In genomic region chr3:120417272-120417911, GRCh38 we compare ENCODE assay signal across 8 cellular contexts. TPM values are rescaled to one million over a fixed set of nuclear protein-coding genes. Genes with fewer than 3 reads are reported as not detected.
DNase-seq lines count a peak whose midpoint lies in the region; ATAC-seq and TF ChIP-seq lines count a peak whose summit lies in the region.

No MANE protein-coding gene starts in this region.

- peak; percentile 92 for DNase-seq in Daoy (ENCODE audit: low read depth)
- DNase-seq in GM23338 (ENCODE audit: low spot score) = peak; percentile 98
- DNase-seq in Kasumi-1 (lab: John Stamatoyannopoulos, UW) = peak; percentile 99
- peak; percentile 92 for DNase-seq in RPMI8226
- DNase-seq in activated T-helper 2 cell treated with anti-CD3 and anti-CD28 coated beads, Interferon-gamma antibody, Interleukin-2, Interleukin-4, amounts not matched to agents 10 μg/mL and 5 μg/mL and 100 μg/mL, durations not matched to agents 14 hours and 24 hours and 36 hours (ENCODE audit: low spot score) = peak; percentile 81
- DNase-seq in fibroblast of the aortic adventitia (ENCODE audit: low read depth) = peak; percentile 99
- DNase-seq in stimulated activated naive CD8-positive, alpha-beta T cell treated with anti-CD3 and anti-CD28 coated beads, Interleukin-15, amount 100 ng/mL, for 72 hours = peak; percentile 82 to 89

- H3K27ac ChIP-seq in GM23338 (ENCODE audit: low read depth) (peak overlapping the region; percentile 13), neural cell (ENCODE audit: low read length) (peak overlapping the region; percentile 59)

- intact Hi-C loops in activated T-helper 2 cell treated with anti-CD3 and anti-CD28 coated beads, Interferon-gamma antibody, Interleukin-2, Interleukin-4, amounts not matched to agents 10 μg/mL and 5 μg/mL and 100 μg/mL, durations not matched to agents 14 hours and 24 hours and 36 hours (cut with micrococcal nuclease) = loop anchor here (1.0 to 2.0 kb wide), 3 partner anchors 69 to 525 kb away; partner anchors contain the start of gene LRRC58

- H3K27me3 Mint-ChIP-seq in GM23338 (ENCODE audit: insufficient read depth, low read depth, poor library complexity) = peaks cover 4% of the 10 kb centered on the region
- H3K27me3 Mint-ChIP-seq in activated T-helper 2 cell treated with anti-CD3 and anti-CD28 coated beads, Interferon-gamma antibody, Interleukin-2, Interleukin-4, amounts not matched to agents 10 μg/mL and 5 μg/mL and 100 μg/mL, durations not matched to agents 14 hours and 24 hours and 36 hours (ENCODE audit: low read depth) = peaks cover 21% of the 10 kb centered on the region
- peaks cover 10% of the 10 kb centered on the region for H3K27me3 Mint-ChIP-seq in stimulated activated naive CD8-positive, alpha-beta T cell treated with anti-CD3 and anti-CD28 coated beads, Interleukin-15, amount 100 ng/mL, for 72 hours

- H3K4me2 ChIP-seq in GM23338 (peak overlapping the region; percentile 5), neural cell (ENCODE audit: low read length) (peak overlapping the region; percentile 32)

- peak; percentile 95 for TF ChIP-seq RAD21 in neural cell (conservative IDR thresholded peaks at IDR 0.05)

- H3K9ac ChIP-seq in neural cell (ENCODE audit: low read length) = peak overlapping the region; percentile 36

- no peaks in the 10 kb centered on the region; the same call in 1 of the 2 replicates for H4K20me1 ChIP-seq in GM23338 (replicated peaks; ENCODE audit: insufficient read depth)
- H4K20me1 ChIP-seq in neural cell (ENCODE audit: insufficient read depth) = no peaks in the 10 kb centered on the region

- TF ChIP-seq CTCF in GM23338 (conservative IDR thresholded peaks at IDR 0.05; ENCODE audit: low read depth in 2 of 2) (peak; percentile 85 to 90), fibroblast of the aortic adventitia (IDR thresholded peaks at IDR 0.05; ENCODE audit: insufficient read depth, low read length) (peak; percentile 84), neural cell (IDR thresholded peaks at IDR 0.05; ENCODE audit: poor library complexity, severe bottlenecking) (peak; percentile 99)

- no peaks in the 10 kb centered on the region for H3K9me3 ChIP-seq in neural cell (ENCODE audit: low read length)

- H3K4me3 ChIP-seq in GM23338 (no peak overlapping the region), fibroblast of the aortic adventitia (ENCODE audit: low read depth, low read length) (peak overlapping the region; percentile 8), neural cell (ENCODE audit: low read length) (peak overlapping the region; percentile 60)

- peak overlapping the region; percentile 38 for H3K4me3 Mint-ChIP-seq in GM23338
- peak overlapping the region; percentile 80 for H3K4me3 Mint-ChIP-seq in activated T-helper 2 cell treated with anti-CD3 and anti-CD28 coated beads, Interferon-gamma antibody, Interleukin-2, Interleukin-4, amounts not matched to agents 10 μg/mL and 5 μg/mL and 100 μg/mL, durations not matched to agents 14 hours and 24 hours and 36 hours (ENCODE audit: low read depth)
- H3K4me3 Mint-ChIP-seq in stimulated activated naive CD8-positive, alpha-beta T cell treated with anti-CD3 and anti-CD28 coated beads, Interleukin-15, amount 100 ng/mL, for 72 hours = peak overlapping the region; percentile 80 to 91

- no peaks in the 10 kb centered on the region; the same call in 2 of the 3 replicates for H3K9me3 Mint-ChIP-seq in GM23338
- H3K9me3 Mint-ChIP-seq in activated T-helper 2 cell treated with anti-CD3 and anti-CD28 coated beads, Interferon-gamma antibody, Interleukin-2, Interleukin-4, amounts not matched to agents 10 μg/mL and 5 μg/mL and 100 μg/mL, durations not matched to agents 14 hours and 24 hours and 36 hours = no peaks in the 10 kb centered on the region
- H3K9me3 Mint-ChIP-seq in stimulated activated naive CD8-positive, alpha-beta T cell treated with anti-CD3 and anti-CD28 coated beads, Interleukin-15, amount 100 ng/mL, for 72 hours = no peaks in the 10 kb centered on the region

- H3K79me2 ChIP-seq in GM23338 (replicated peaks; ENCODE audit: insufficient read depth) (no peaks in the 10 kb centered on the region; the same call in 1 of the 2 replicates), neural cell (replicated peaks; ENCODE audit: insufficient read depth, low read length) (no peaks in the 10 kb centered on the region)

- H3K36me3 ChIP-seq in GM23338 (ENCODE audit: insufficient read depth) (peaks cover 5% of the 10 kb centered on the region; the same call in 1 of the 2 replicates), neural cell (ENCODE audit: insufficient read depth, low read length) (no peaks in the 10 kb centered on the region)

- H3K27ac Mint-ChIP-seq in GM23338 = peak overlapping the region; percentile 97
- no peak overlapping the region for H3K27ac Mint-ChIP-seq in activated T-helper 2 cell treated with anti-CD3 and anti-CD28 coated beads, Interferon-gamma antibody, Interleukin-2, Interleukin-4, amounts not matched to agents 10 μg/mL and 5 μg/mL and 100 μg/mL, durations not matched to agents 14 hours and 24 hours and 36 hours
- peak overlapping the region; percentile 55 to 90 for H3K27ac Mint-ChIP-seq in stimulated activated naive CD8-positive, alpha-beta T cell treated with anti-CD3 and anti-CD28 coated beads, Interleukin-15, amount 100 ng/mL, for 72 hours

- no peaks in the 10 kb centered on the region for H3F3A ChIP-seq in GM23338 (replicated peaks; ENCODE audit: low read depth)
- H3F3A ChIP-seq in neural cell (ENCODE audit: insufficient read depth, low read length, poor library complexity, severe bottlenecking) = no peaks in the 10 kb centered on the region

- no peak overlapping the region for H2AFZ ChIP-seq in GM23338
- H2AFZ ChIP-seq in neural cell (ENCODE audit: low read depth, low read length) = peak overlapping the region; percentile 46

- ATAC-seq in GM23338 = peak; percentile 85
- peak; percentile 95 for ATAC-seq in stimulated activated naive CD8-positive, alpha-beta T cell treated with anti-CD3 and anti-CD28 coated beads, Interleukin-15, amount 100 ng/mL, for 72 hours

- peak; percentile 58 for TF ChIP-seq EP300 in neural cell (conservative IDR thresholded peaks at IDR 0.05; ENCODE audit: poor library complexity, severe bottlenecking)

- H3K36me3 Mint-ChIP-seq in GM23338 (ENCODE audit: low read depth) = peaks cover 41% of the 10 kb centered on the region
- H3K36me3 Mint-ChIP-seq in activated T-helper 2 cell treated with anti-CD3 and anti-CD28 coated beads, Interferon-gamma antibody, Interleukin-2, Interleukin-4, amounts not matched to agents 10 μg/mL and 5 μg/mL and 100 μg/mL, durations not matched to agents 14 hours and 24 hours and 36 hours (ENCODE audit: low read depth) = no peaks in the 10 kb centered on the region

- no peaks in the 10 kb centered on the region for H3K27me3 ChIP-seq in GM23338 (ENCODE audit: insufficient read depth)
- no peaks in the 10 kb centered on the region for H3K27me3 ChIP-seq in neural cell (ENCODE audit: insufficient read depth, low read depth, low read length)

- peaks cover 15% of the 10 kb centered on the region; the same call in 1 of the 2 replicates for H3K4me1 ChIP-seq in GM23338 (ENCODE audit: insufficient read depth)

- H3K9me2 ChIP-seq in GM23338 (ENCODE audit: insufficient read depth) = no peaks in the 10 kb centered on the region
- H3K9me2 ChIP-seq in neural cell (ENCODE audit: insufficient read depth, low read length) = no peaks in the 10 kb centered on the region

- peaks cover 45% of the 10 kb centered on the region for H3K4me1 Mint-ChIP-seq in GM23338
- H3K4me1 Mint-ChIP-seq in activated T-helper 2 cell treated with anti-CD3 and anti-CD28 coated beads, Interferon-gamma antibody, Interleukin-2, Interleukin-4, amounts not matched to agents 10 μg/mL and 5 μg/mL and 100 μg/mL, durations not matched to agents 14 hours and 24 hours and 36 hours (ENCODE audit: low read depth) = peaks cover 14% of the 10 kb centered on the region
- peaks cover 20% of the 10 kb centered on the region for H3K4me1 Mint-ChIP-seq in stimulated activated naive CD8-positive, alpha-beta T cell treated with anti-CD3 and anti-CD28 coated beads, Interleukin-15, amount 100 ng/mL, for 72 hours

TF ChIP-seq in GM23338, 12 proteins besides CTCF, POLR2A, EP300 and RAD21:
- no peak for TF ChIP-seq JUNB (IDR thresholded peaks at IDR 0.05; ENCODE audit: unreplicated experiment)
- no peak for TF ChIP-seq CREB1 (CRISPR knock-in tag; IDR thresholded peaks at IDR 0.05; ENCODE audit: low read depth)
- no peak for TF ChIP-seq EZH2 (IDR thresholded peaks at IDR 0.05; ENCODE audit: low read depth, unreplicated experiment)

TF ChIP-seq in neural cell, 6 proteins besides CTCF, POLR2A, EP300 and RAD21 (continues in another document):
- peak; percentile 94 for TF ChIP-seq SMC3 (conservative IDR thresholded peaks at IDR 0.05; ENCODE audit: poor library complexity)

RNA-seq across cellular contexts. Expression of gene FSTL1, which starts 33.4 kb away (rescaled TPM):
- 476 and 490 TPM in 2 replicates for total RNA-seq in Daoy (2014; rRNA removed; shearing (Covaris generic))
- 258 and 272 TPM in 2 replicates for total RNA-seq in GM23338 (2014; rRNA removed; shearing (Covaris generic))
- polyA plus RNA-seq in GM23338 (2016; fragmentation: Nextera tagmentation; extraction: Ambion mirVana) (49.1 and 50.8 TPM in 2 replicates), neural cell (7.6 and 12.3 TPM in 2 replicates)
- 0.14 and 0.16 TPM in 2 replicates for total RNA-seq in activated T-helper 2 cell treated with anti-CD3 and anti-CD28 coated beads, Interferon-gamma antibody, Interleukin-2, Interleukin-4, amounts not matched to agents 10 μg/mL and 5 μg/mL and 100 μg/mL, durations not matched to agents 14 hours and 24 hours and 36 hours
- total RNA-seq in fibroblast of the aortic adventitia (ENCODE audit: low replicate concordance) = 765 and 870 TPM in 2 replicates
- polyA minus RNA-seq in neural cell = 6.8 and 8.5 TPM in 2 replicates

Comparison
In these comparisons a context has a peak if more than half of its experiments do, and no peak if none do; other contexts are left out.
1. RNA of gene FSTL1, which starts 33.4 kb away (total RNA-seq): 765 to 870 TPM in fibroblast of the aortic adventitia, 476 to 490 TPM in Daoy and 258 to 272 TPM in GM23338; 0.14 to 0.16 TPM in activated T-helper 2 cell treated with anti-CD3 and anti-CD28 coated beads, Interferon-gamma antibody, Interleukin-2, Interleukin-4, amounts not matched to agents 10 μg/mL and 5 μg/mL and 100 μg/mL, durations not matched to agents 14 hours and 24 hours and 36 hours; every median in the first group is over 100 times any median in the second.
2. Peak in every context shown above with its lines, with median percentiles within 50 percentile points of each other: DNase-seq, H3K4me3 Mint-ChIP-seq and CTCF ChIP-seq.